12 cellular contexts compared by ENCODE assay signal in the genomic region with DNA sequence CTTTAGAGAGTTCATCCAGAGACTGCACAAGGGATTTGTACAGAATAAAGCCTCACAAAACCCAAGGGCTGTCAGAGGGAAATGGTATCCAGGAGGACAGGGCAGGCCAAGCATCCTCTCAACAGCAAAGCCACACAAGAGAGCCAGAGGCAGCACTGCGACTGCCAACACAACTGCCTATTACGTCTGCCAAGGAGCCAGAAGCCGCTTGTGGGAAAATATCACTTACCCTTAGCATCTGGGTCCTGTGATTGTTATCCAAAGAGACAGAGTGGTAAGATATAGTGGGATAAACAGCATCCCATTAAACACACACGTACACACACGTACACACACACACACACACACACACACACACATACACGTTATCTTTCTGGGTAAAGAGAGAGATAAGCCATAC.
DNase-seq lines count a peak whose midpoint lies in the region; ATAC-seq and TF ChIP-seq lines count a peak whose summit lies in the region.
"Had no signal": no experiment of that assay in that cellular context is flagged by ENCODE, and none has a peak within 500 bp of the region (broad histone marks: within the 10 kb centered on the region; RNA-seq: fewer than 3 reads in every experiment).

No MANE protein-coding gene starts in this region.

- H3F3A ChIP-seq in GM23248 (ENCODE audit: insufficient read depth) = 0 out of 2 replicates have a peak, but pooled peaks cover 5% of the 10 kb centered on the region

- H3K79me2 ChIP-seq in GM23248 (ENCODE audit: insufficient read depth) = no peaks in the 10 kb centered on the region

- no peak overlapping the region for H3K27ac ChIP-seq in GM23248
- H3K27ac ChIP-seq: KMS-11, tibial artery had no signal

- DNase-seq in GM23248 = peak; percentile 18
- peak; percentile 52 to 61 for DNase-seq in hippocampal formation (lab: John Stamatoyannopoulos, UW)
- no peak for DNase-seq in NCI-H226
- no peak for DNase-seq in HT-29 (ENCODE audit: low spot score)
- no peak for DNase-seq in erythroblast (lab: John Stamatoyannopoulos, UW)
- DNase-seq: activated naive CD4-positive, alpha-beta T cell treated with Interleukin-2 at 50 U/mL for 16 hours; naive thymus-derived CD4-positive, alpha-beta T cell; NCI-H2171 treated with DMSO at 0.1 percent for 48 hours had no signal

- ATAC-seq in SK-N-SH treated with all-trans-retinoic acid at 6 μM for 48 hours = peak; percentile 78
- ATAC-seq: naive thymus-derived CD4-positive, alpha-beta T cell had no signal

- H3K9me3 ChIP-seq in GM23248 (ENCODE audit: low read depth) = no peaks in the 10 kb centered on the region
- H3K9me3 ChIP-seq in skeletal muscle satellite cell (replicated peaks; ENCODE audit: low read length) = no peaks in the 10 kb centered on the region
- H3K9me3 ChIP-seq: tibial artery had no signal

- H3K4me2 ChIP-seq in GM23248 (ENCODE audit: unreplicated experiment) = peak overlapping the region; percentile 51
- H3K4me2 ChIP-seq in skeletal muscle satellite cell (ENCODE audit: low read length) = peak overlapping the region; percentile 45
- H3K4me2 ChIP-seq: KMS-11 had no signal

- no peak for TF ChIP-seq POLR2A in erythroblast (IDR thresholded peaks at IDR 0.05; ENCODE audit: low read length)

- H3K4me3 ChIP-seq in GM23248 = no peak overlapping the region
- H3K4me3 ChIP-seq in skeletal muscle satellite cell (ENCODE audit: low read length) = peak overlapping the region; percentile 17
- H3K4me3 ChIP-seq: tibial artery had no signal

- no peaks in the 10 kb centered on the region for H3K27me3 ChIP-seq in GM23248 (replicated peaks; ENCODE audit: insufficient read depth)
- no peaks in the 10 kb centered on the region for H3K27me3 ChIP-seq in skeletal muscle satellite cell (ENCODE audit: control insufficient read depth, insufficient read depth, low read length)
- H3K27me3 ChIP-seq: tibial artery had no signal

- H3K9ac ChIP-seq in GM23248 (no peak overlapping the region), skeletal muscle satellite cell (ENCODE audit: low read depth, low read length) (no peak overlapping the region)
- H3K9ac ChIP-seq: KMS-11 had no signal

- H3K4me1 ChIP-seq in GM23248 (ENCODE audit: insufficient read depth) (peaks cover 16% of the 10 kb centered on the region), skeletal muscle satellite cell (ENCODE audit: control insufficient read depth, insufficient read depth, low read length) (no peaks in the 10 kb centered on the region)

- H2AFZ ChIP-seq in GM23248 = peak overlapping the region; percentile 72

- no peaks in the 10 kb centered on the region for H3K9me2 ChIP-seq in GM23248 (ENCODE audit: insufficient read depth)

- H3K36me3 ChIP-seq in GM23248 (ENCODE audit: low read depth) (no peaks in the 10 kb centered on the region), skeletal muscle satellite cell (ENCODE audit: insufficient read depth, low read length) (no peaks in the 10 kb centered on the region)
- H3K36me3 ChIP-seq: tibial artery had no signal

- H4K20me1 ChIP-seq in GM23248 (ENCODE audit: insufficient read depth) = no peaks in the 10 kb centered on the region

- in situ Hi-C loops in GM23248 (cut with MboI) = loop anchor here (10.0 kb wide), 1 partner anchor 1255 kb away; no protein-coding TSS in a partner anchor

- WGBS in GM23248 (ENCODE audit: low coverage in 1 of 2, low lambda C conversion rate in 2 of 2, missing lambda C conversion rate in 2 of 2), 2 experiments = 72 to 78% methylated on average over 6 of the region's 6 CpGs

TF ChIP-seq in SK-N-SH treated with all-trans-retinoic acid at 6 μM for 48 hours, 23 proteins besides CTCF, POLR2A, EP300 and RAD21:
- peak; percentile 33; the same call in 1 of the 2 replicates for TF ChIP-seq ISL1 (CRISPR knock-in tag; IDR thresholded peaks at IDR 0.05)
- TF ChIP-seq OSR1 (CRISPR knock-in tag; IDR thresholded peaks at IDR 0.05) = no peak
- peak; percentile 82 for TF ChIP-seq TCF4 (CRISPR knock-in tag; IDR thresholded peaks at IDR 0.05; ENCODE audit: borderline replicate concordance)
TF ChIP-seq in SK-N-SH treated with all-trans-retinoic acid at 6 μM for 48 hours: peak in this region for 2.

Comparison
In these comparisons a context has a peak if more than half of its experiments do, and no peak if none do; other contexts are left out.
1. DNase-seq: peak in GM23248 (single experiment) and hippocampal formation (2 of 2); none in NCI-H226 (single experiment), HT-29 (single experiment) and erythroblast (0 of 2).